Comparison of ENCODE assay signal across 18 cellular contexts in the genomic region with DNA sequence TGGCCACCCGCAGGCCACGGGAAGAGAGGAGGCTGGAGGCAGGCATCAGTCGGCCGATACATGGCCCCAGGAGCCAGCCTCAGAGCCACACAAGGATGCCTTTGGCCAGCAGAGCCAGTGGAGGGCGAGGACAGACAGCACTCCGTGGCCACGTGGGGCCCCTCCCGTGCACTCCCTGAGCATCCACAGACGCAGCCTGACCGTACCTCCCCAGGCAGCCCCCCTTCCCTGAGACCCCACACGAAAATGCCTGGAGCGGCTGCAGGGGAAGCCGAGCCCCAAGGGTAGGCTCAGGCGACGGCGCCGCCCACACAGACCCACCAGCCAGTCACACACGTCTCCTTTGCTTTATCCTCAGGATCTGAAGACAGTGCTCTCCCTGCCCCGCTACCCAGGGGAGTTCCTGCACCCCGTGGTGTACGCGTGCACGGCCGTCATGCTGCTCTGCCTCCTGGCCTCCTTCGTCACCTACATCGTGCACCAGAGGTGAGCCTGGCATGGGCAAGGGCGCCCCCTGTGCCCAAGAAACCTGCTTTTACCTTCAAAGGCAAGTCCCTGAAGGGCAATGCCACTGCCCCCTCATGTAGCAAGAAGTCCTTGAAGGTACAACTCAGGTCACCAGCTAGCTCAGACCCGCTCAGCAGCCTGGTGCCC. TPM values are rescaled to one million over a fixed set of nuclear protein-coding genes. Genes with fewer than 3 reads are reported as not detected.
DNase-seq lines count a peak whose midpoint lies in the region; ATAC-seq and TF ChIP-seq lines count a peak whose summit lies in the region.
"Had no signal": no experiment of that assay in that cellular context is flagged by ENCODE, and none has a peak within 500 bp of the region (broad histone marks: within the 10 kb centered on the region; RNA-seq: fewer than 3 reads in every experiment).

No MANE protein-coding gene starts in this region.

- intact Hi-C loops in activated CD4-positive, alpha-beta T cell treated with anti-CD3 and anti-CD28 coated beads for 36 hours (cut with DNase I, micrococcal nuclease): no loop called here
- intact Hi-C loops in CD14-positive monocyte (cut with micrococcal nuclease): no loop called here

- TF ChIP-seq CTCF in CD14-positive monocyte (IDR thresholded peaks at IDR 0.05) (peak; percentile 24), GM10266 (IDR thresholded peaks at IDR 0.05; ENCODE audit: control insufficient read depth, insufficient read depth, low read depth, missing control alignments) (no peak)

- peaks cover 5% of the 10 kb centered on the region for H3K27me3 Mint-ChIP-seq in activated CD4-positive, alpha-beta T cell treated with anti-CD3 and anti-CD28 coated beads for 36 hours
- peaks cover 7 to 25% (median 18%) of the 10 kb centered on the region in 3 donors for H3K27me3 Mint-ChIP-seq in CD14-positive monocyte (ENCODE audit: low read depth in 3 of 3)

- ATAC-seq in activated CD4-positive, alpha-beta T cell treated with anti-CD3 and anti-CD28 coated beads for 36 hours: no peak
- ATAC-seq in left lobe of liver (no peak), GM18868 (IDR thresholded peaks at IDR 0.05; ENCODE audit: unreplicated experiment) (no peak)
- ATAC-seq: heart right ventricle, lower lobe of right lung had no signal

- CTCF ChIA-PET in activated CD4-positive, alpha-beta T cell treated with anti-CD3 and anti-CD28 coated beads for 36 hours (lab: Charles Lee): no interaction called here

- H3K9me3 Mint-ChIP-seq in activated CD4-positive, alpha-beta T cell treated with anti-CD3 and anti-CD28 coated beads for 36 hours (ENCODE audit: low read depth): no peaks in the 10 kb centered on the region
- peaks cover 0 to 2% (median 0%) of the 10 kb centered on the region in 7 donors for H3K9me3 Mint-ChIP-seq in CD14-positive monocyte
- H3K9me3 Mint-ChIP-seq: stimulated activated naive CD8-positive, alpha-beta T cell treated with anti-CD3 and anti-CD28 coated beads, Interleukin-15, Interleukin-2, amounts not matched to agents 100 ng/mL and 50 ng/mL, for 24 hours had no signal

- H3K4me1 Mint-ChIP-seq in activated CD4-positive, alpha-beta T cell treated with anti-CD3 and anti-CD28 coated beads for 36 hours: peaks cover 1% of the 10 kb centered on the region
- no peaks in the 10 kb centered on the region for H3K4me1 Mint-ChIP-seq in CD14-positive monocyte

- no peak overlapping the region for H3K27ac Mint-ChIP-seq in activated CD4-positive, alpha-beta T cell treated with anti-CD3 and anti-CD28 coated beads for 36 hours
- H3K27ac Mint-ChIP-seq in CD14-positive monocyte: no peak overlapping the region
- H3K27ac Mint-ChIP-seq: IgD-negative memory B cell; stimulated activated naive CD8-positive, alpha-beta T cell treated with anti-CD3 and anti-CD28 coated beads, Interleukin-15, Interleukin-2, amounts not matched to agents 100 ng/mL and 50 ng/mL, for 24 hours had no signal

- H3K36me3 Mint-ChIP-seq in activated CD4-positive, alpha-beta T cell treated with anti-CD3 and anti-CD28 coated beads for 36 hours (ENCODE audit: low read depth): no peaks in the 10 kb centered on the region
- no peaks in the 10 kb centered on the region for H3K36me3 Mint-ChIP-seq in CD14-positive monocyte
- H3K36me3 Mint-ChIP-seq: IgD-negative memory B cell had no signal

- peak; percentile 41 for DNase-seq in activated CD4-positive, alpha-beta T cell treated with anti-CD3 and anti-CD28 coated beads for 36 hours
- no peak for DNase-seq in activated CD4-positive, alpha-beta T cell treated with anti-CD3 and anti-CD28 coated beads for 4 hours
- DNase-seq in CD14-positive monocyte (ENCODE audit: low spot score) (no peak), NCI-H460 (ENCODE audit: extremely low read depth, low read depth) (peak; percentile 22), kidney tubule cell (ENCODE audit: low spot score) (peak; percentile 48), GM10266 (ENCODE audit: extremely low spot score) (no peak), left lobe of liver (ENCODE audit: low spot score) (no peak)
- DNase-seq: activated CD4-positive, alpha-beta T cell treated with anti-CD3 and anti-CD28 coated beads, Interleukin-2, amount 50 U/mL, for 4 hours; heart right ventricle; lower lobe of right lung; NCI-H187 treated with DMSO at 0.1 percent for 48 hours; NK-92 treated with Interleukin-12 subunit alpha and Interleukin-12 subunit beta, amount 100 ng/mL, for 24 hours; occipital lobe; SW 1271 had no signal

- no peak overlapping the region for H3K4me3 Mint-ChIP-seq in activated CD4-positive, alpha-beta T cell treated with anti-CD3 and anti-CD28 coated beads for 36 hours
- no peak overlapping the region for H3K4me3 Mint-ChIP-seq in CD14-positive monocyte
- H3K4me3 Mint-ChIP-seq: IgD-negative memory B cell; stimulated activated naive CD8-positive, alpha-beta T cell treated with anti-CD3 and anti-CD28 coated beads, Interleukin-15, Interleukin-2, amounts not matched to agents 100 ng/mL and 50 ng/mL, for 24 hours had no signal

- POLR2A ChIA-PET in activated CD4-positive, alpha-beta T cell treated with anti-CD3 and anti-CD28 coated beads for 36 hours (lab: Charles Lee): no interaction called here

RNA-seq across cellular contexts. Expression of gene ADGRA1, which starts 9.0 kb away (rescaled TPM):
- total RNA-seq in activated CD4-positive, alpha-beta T cell treated with anti-CD3 and anti-CD28 coated beads for 36 hours: not detected
- not detected for polyA plus RNA-seq in CD14-positive monocyte
- not detected in 2 replicates for total RNA-seq in NCI-H460 (2014; rRNA removed; shearing (Covaris generic))
- not detected in 2 replicates for polyA plus RNA-seq in NCI-H460 (2014; cell fraction: nucleus; rRNA removed)
- total RNA-seq in left lobe of liver: 0.83 TPM
- total RNA-seq: renal cortical epithelial cell had no signal
- polyA plus RNA-seq: IgD-negative memory B cell had no signal

Comparison
In these comparisons a context has a peak if more than half of its experiments do, and no peak if none do; other contexts are left out.
1. DNase-seq: peak in activated CD4-positive, alpha-beta T cell treated with anti-CD3 and anti-CD28 coated beads for 36 hours (single experiment), NCI-H460 (single experiment) and kidney tubule cell (single experiment); none in activated CD4-positive, alpha-beta T cell treated with anti-CD3 and anti-CD28 coated beads for 4 hours (0 of 2), CD14-positive monocyte (single experiment), GM10266 (single experiment) and left lobe of liver (single experiment).